19 cellular contexts compared by ENCODE assay signal in the genomic region with DNA sequence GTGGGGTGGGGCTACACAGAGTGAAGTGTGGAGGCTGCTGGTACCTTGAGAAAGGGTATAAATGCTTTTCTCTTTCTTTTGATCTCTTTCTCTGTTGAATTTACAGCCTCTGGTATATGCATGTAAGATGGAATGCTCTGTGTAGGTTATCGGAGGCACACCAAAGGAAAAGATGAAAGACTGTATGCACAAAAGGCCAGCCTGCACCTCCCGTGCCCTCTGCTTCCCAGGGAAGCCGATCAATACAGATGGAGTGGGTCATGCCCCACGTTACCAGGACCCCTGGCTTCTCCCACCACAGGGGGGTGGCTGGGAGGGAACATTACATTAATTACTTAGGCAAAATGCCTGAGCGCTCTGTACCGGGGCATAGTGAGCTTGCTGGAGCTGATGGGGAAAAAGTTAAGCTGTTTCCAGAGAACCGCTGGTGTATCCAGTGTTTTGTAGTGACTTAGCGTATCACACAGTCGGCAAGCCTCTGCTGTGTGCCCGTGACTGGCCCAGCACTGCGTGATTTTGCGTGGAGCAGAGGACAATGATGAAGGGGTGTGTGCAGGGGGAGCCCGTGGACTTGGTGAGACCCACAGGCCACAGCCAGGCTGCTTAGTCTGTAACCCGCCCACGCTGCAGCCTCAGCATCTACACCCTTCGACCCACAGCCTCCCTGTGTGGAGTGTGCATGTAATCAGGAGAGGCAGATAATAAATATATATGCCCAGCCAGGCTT. TPM values are rescaled to one million over a fixed set of nuclear protein-coding genes. Genes with fewer than 3 reads are reported as not detected.
"Had no signal": no experiment of that assay in that cellular context is flagged by ENCODE, and none has a peak within 500 bp of the region (broad histone marks: within the 10 kb centered on the region; RNA-seq: fewer than 3 reads in every experiment).

No MANE protein-coding gene starts in this region.

- H3K4me3 Mint-ChIP-seq: activated CD4-positive, alpha-beta T cell treated with anti-CD3 and anti-CD28 coated beads, Interleukin-2, amount 10 ng/mL, durations not matched to agents 7 days and 5 days; activated naive CD8-positive, alpha-beta T cell treated with anti-CD3 and anti-CD28 coated beads for 36 hours; central memory CD8-positive, alpha-beta T cell; mesothelial cell of epicardium; stimulated activated naive B cell treated with anti-CD40 and anti-IgM and Interleukin-4, amounts not matched to agents 10 μg/mL and 1 μg/mL and 100 μg/mL, for 72 hours had no signal

- H3K4me3 ChIP-seq: lower lobe of right lung, ovary, tibial nerve had no signal

- DNase-seq: activated CD4-positive, alpha-beta T cell treated with anti-CD3 and anti-CD28 coated beads, Interleukin-2, amount 10 ng/mL, durations not matched to agents 7 days and 5 days; activated naive CD8-positive, alpha-beta T cell treated with anti-CD3 and anti-CD28 coated beads for 36 hours; amygdala; cortex of kidney; effector CD8-positive, alpha-beta T cell; foreskin melanocyte; left cardiac atrium; lower lobe of right lung; ovary; stimulated activated CD4-positive, alpha-beta T cell treated with anti-CD3 and anti-CD28 coated beads, Interleukin-2, amount 100 ng/mL, for 48 hours; stimulated activated naive B cell treated with anti-CD40 and anti-IgM and Interleukin-4, amounts not matched to agents 10 μg/mL and 1 μg/mL and 100 μg/mL, for 72 hours; T-helper 2 cell had no signal

- H3K27ac ChIP-seq: lower lobe of right lung, ovary, tibial nerve had no signal

- H3K9me3 ChIP-seq: lower lobe of right lung, ovary, tibial nerve had no signal

- H3K27ac Mint-ChIP-seq: activated CD4-positive, alpha-beta T cell treated with anti-CD3 and anti-CD28 coated beads, Interleukin-2, amount 10 ng/mL, durations not matched to agents 7 days and 5 days; activated naive CD8-positive, alpha-beta T cell treated with anti-CD3 and anti-CD28 coated beads for 36 hours; mesothelial cell of epicardium; stimulated activated naive B cell treated with anti-CD40 and anti-IgM and Interleukin-4, amounts not matched to agents 10 μg/mL and 1 μg/mL and 100 μg/mL, for 72 hours had no signal

- H3K4me1 Mint-ChIP-seq: activated CD4-positive, alpha-beta T cell treated with anti-CD3 and anti-CD28 coated beads, Interleukin-2, amount 10 ng/mL, durations not matched to agents 7 days and 5 days; activated naive CD8-positive, alpha-beta T cell treated with anti-CD3 and anti-CD28 coated beads for 36 hours; central memory CD8-positive, alpha-beta T cell; mesothelial cell of epicardium; stimulated activated naive B cell treated with anti-CD40 and anti-IgM and Interleukin-4, amounts not matched to agents 10 μg/mL and 1 μg/mL and 100 μg/mL, for 72 hours had no signal

- H3K36me3 ChIP-seq: lower lobe of right lung, ovary, tibial nerve had no signal

- H3K27me3 ChIP-seq: ovary, tibial nerve had no signal

- ATAC-seq: stimulated activated naive B cell treated with anti-CD40 and anti-IgM and Interleukin-4, amounts not matched to agents 10 μg/mL and 1 μg/mL and 100 μg/mL, for 72 hours had no signal

- H3K36me3 Mint-ChIP-seq: activated naive CD8-positive, alpha-beta T cell treated with anti-CD3 and anti-CD28 coated beads for 36 hours; brain; mesothelial cell of epicardium; stimulated activated naive B cell treated with anti-CD40 and anti-IgM and Interleukin-4, amounts not matched to agents 10 μg/mL and 1 μg/mL and 100 μg/mL, for 72 hours had no signal

- H3K9me3 Mint-ChIP-seq: activated CD4-positive, alpha-beta T cell treated with anti-CD3 and anti-CD28 coated beads, Interleukin-2, amount 10 ng/mL, durations not matched to agents 7 days and 5 days; activated naive CD8-positive, alpha-beta T cell treated with anti-CD3 and anti-CD28 coated beads for 36 hours; mesothelial cell of epicardium had no signal

- H3K4me1 ChIP-seq: lower lobe of right lung, tibial nerve had no signal

RNA-seq across cellular contexts. Expression of a gene that starts 8.0 kb away (rescaled TPM):
- total RNA-seq: activated CD4-positive, alpha-beta T cell treated with anti-CD3 and anti-CD28 coated beads, Interleukin-2, amount 10 ng/mL, durations not matched to agents 7 days and 5 days; activated naive CD8-positive, alpha-beta T cell treated with anti-CD3 and anti-CD28 coated beads for 36 hours; fibroblast of lung; lower lobe of right lung; mesothelial cell of epicardium; skeletal muscle tissue; subcutaneous adipose tissue had no signal

RNA-seq across cellular contexts. Expression of a gene that starts 37.3 kb away (rescaled TPM):
- total RNA-seq: activated CD4-positive, alpha-beta T cell treated with anti-CD3 and anti-CD28 coated beads, Interleukin-2, amount 10 ng/mL, durations not matched to agents 7 days and 5 days; activated naive CD8-positive, alpha-beta T cell treated with anti-CD3 and anti-CD28 coated beads for 36 hours; fibroblast of lung; left cardiac atrium; lower lobe of right lung; mesothelial cell of epicardium; skeletal muscle tissue; subcutaneous adipose tissue had no signal
